In the genomic region with DNA sequence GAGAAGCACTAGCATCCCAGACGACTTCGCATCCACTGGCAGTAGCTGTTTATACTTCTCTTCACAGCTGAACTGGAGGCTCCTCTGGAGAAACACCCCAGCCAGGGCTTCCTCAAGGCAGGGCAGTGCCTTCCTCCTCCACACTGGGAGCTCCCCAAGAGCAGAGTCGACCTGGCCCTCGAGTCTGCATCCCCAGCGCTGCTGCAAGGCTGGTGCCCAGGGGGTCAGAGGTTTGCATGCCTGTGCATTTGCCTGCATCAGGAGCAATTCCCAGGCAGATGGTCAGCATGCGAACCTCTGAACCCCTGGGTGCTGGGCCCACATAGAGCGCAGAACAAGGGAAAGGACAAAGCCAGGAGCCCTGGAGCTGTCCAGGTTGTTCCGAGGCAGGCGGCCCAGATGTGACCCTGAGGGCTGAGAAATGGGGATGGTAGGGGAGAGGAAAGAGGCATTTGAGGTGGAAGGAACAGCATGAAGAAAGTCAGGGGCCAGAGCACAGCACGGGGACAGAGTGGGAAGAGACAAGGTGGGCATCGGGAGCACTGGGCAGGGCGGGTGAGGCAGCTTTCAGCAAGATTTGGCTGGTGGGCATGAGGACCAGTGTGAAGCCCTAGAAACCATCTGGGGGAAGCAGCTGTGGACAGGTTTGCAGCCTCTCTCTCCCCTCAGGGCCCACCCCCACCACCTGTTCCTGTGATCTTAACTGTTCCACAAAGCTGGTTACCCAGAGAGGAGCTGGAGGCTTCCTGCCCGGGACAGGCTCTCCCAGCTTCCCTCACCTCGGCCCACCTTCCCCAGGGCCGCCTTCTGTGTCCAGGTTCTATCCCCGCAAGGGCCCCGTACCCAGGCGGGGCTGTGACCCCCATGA, we compare ENCODE assay signal across 19 cellular contexts. TPM values are rescaled to one million over a fixed set of nuclear protein-coding genes. Genes with fewer than 3 reads are reported as not detected.
"Had no signal": no experiment of that assay in that cellular context is flagged by ENCODE, and none has a peak within 500 bp of the region (broad histone marks: within the 10 kb centered on the region; RNA-seq: fewer than 3 reads in every experiment).

No MANE protein-coding gene starts in this region.

- H3K27me3 ChIP-seq: brain microvascular endothelial cell, thyroid gland, uterus had no signal

- H3K4me3 ChIP-seq: heart left ventricle, thyroid gland, uterus had no signal

- H3K27ac ChIP-seq: brain microvascular endothelial cell, heart left ventricle, thyroid gland, uterus had no signal

- H3K36me3 ChIP-seq: brain microvascular endothelial cell, heart left ventricle, thyroid gland, uterus had no signal

- H3K9me3 ChIP-seq: heart left ventricle, thyroid gland, uterus had no signal

- DNase-seq: activated CD4-positive, alpha-beta T cell treated with anti-CD3 and anti-CD28 coated beads, Interleukin-2, amount 50 U/mL, for 1 hour; activated naive CD8-positive, alpha-beta T cell treated with anti-CD3 and anti-CD28 coated beads, Interleukin-2, amount 10 ng/mL, durations not matched to agents 7 days and 5 days; brain microvascular endothelial cell; cerebellar nuclear complex; heart left ventricle; left colon; naive thymus-derived CD4-positive, alpha-beta T cell; stimulated activated CD4-positive, alpha-beta T cell treated with anti-CD3 and anti-CD28 coated beads, Interleukin-2, amount 100 ng/mL, for 48 hours; thyroid gland; uterus had no signal

- H3K4me1 ChIP-seq: thyroid gland, uterus had no signal

- ATAC-seq: activated CD4-positive, CD25-positive, alpha-beta regulatory T cell treated with anti-CD3 and anti-CD28 coated beads, Interleukin-2, amount 50 U/mL, for 24 hours; heart left ventricle; left colon; naive thymus-derived CD4-positive, alpha-beta T cell; stimulated activated memory B cell treated with anti-CD40 and anti-IgM and Interleukin-4, amounts not matched to agents 10 μg/mL and 1 μg/mL and 100 μg/mL, for 72 hours had no signal

RNA-seq across cellular contexts. Expression of a gene that starts 6.4 kb away (rescaled TPM):
- total RNA-seq: activated CD8-positive, alpha-beta memory T cell treated with anti-CD3 and anti-CD28 coated beads for 36 hours; activated T-helper 1 cell treated with anti-CD3 and anti-CD28 coated beads, Interleukin-12 subunit alpha, Interleukin-12 subunit beta, Interleukin-2, Interleukin-4 antibody, amounts not matched to agents 30 ng/mL and 10 ng/mL and 1 ng/mL, durations not matched to agents 14 hours and 24 hours and 36 hours; epithelial cell of proximal tubule; lung microvascular endothelial cell; renal cortical epithelial cell had no signal

RNA-seq across cellular contexts. Expression of a gene that starts 19.0 kb away (rescaled TPM):
- total RNA-seq: activated CD8-positive, alpha-beta memory T cell treated with anti-CD3 and anti-CD28 coated beads for 36 hours; activated naive CD8-positive, alpha-beta T cell treated with anti-CD3 and anti-CD28 coated beads, Interleukin-2, amount 10 ng/mL, durations not matched to agents 7 days and 5 days; activated T-helper 1 cell treated with anti-CD3 and anti-CD28 coated beads, Interleukin-12 subunit alpha, Interleukin-12 subunit beta, Interleukin-2, Interleukin-4 antibody, amounts not matched to agents 30 ng/mL and 10 ng/mL and 1 ng/mL, durations not matched to agents 14 hours and 24 hours and 36 hours; epithelial cell of proximal tubule; frontal cortex; heart left ventricle; left colon; lung microvascular endothelial cell; mononuclear cell; naive thymus-derived CD4-positive, alpha-beta T cell; renal cortical epithelial cell; thyroid gland; uterus had no signal
- polyA plus RNA-seq: heart left ventricle; naive thymus-derived CD4-positive, alpha-beta T cell had no signal

RNA-seq across cellular contexts. Expression of a gene that starts 21.9 kb away (rescaled TPM):
- total RNA-seq: activated CD8-positive, alpha-beta memory T cell treated with anti-CD3 and anti-CD28 coated beads for 36 hours; activated naive CD8-positive, alpha-beta T cell treated with anti-CD3 and anti-CD28 coated beads, Interleukin-2, amount 10 ng/mL, durations not matched to agents 7 days and 5 days; activated T-helper 1 cell treated with anti-CD3 and anti-CD28 coated beads, Interleukin-12 subunit alpha, Interleukin-12 subunit beta, Interleukin-2, Interleukin-4 antibody, amounts not matched to agents 30 ng/mL and 10 ng/mL and 1 ng/mL, durations not matched to agents 14 hours and 24 hours and 36 hours; epithelial cell of proximal tubule; lung microvascular endothelial cell; renal cortical epithelial cell; thyroid gland had no signal
- polyA plus RNA-seq: naive thymus-derived CD4-positive, alpha-beta T cell had no signal

RNA-seq across cellular contexts. Expression of a gene that starts 39.6 kb away (rescaled TPM):
- total RNA-seq: activated CD8-positive, alpha-beta memory T cell treated with anti-CD3 and anti-CD28 coated beads for 36 hours; activated T-helper 1 cell treated with anti-CD3 and anti-CD28 coated beads, Interleukin-12 subunit alpha, Interleukin-12 subunit beta, Interleukin-2, Interleukin-4 antibody, amounts not matched to agents 30 ng/mL and 10 ng/mL and 1 ng/mL, durations not matched to agents 14 hours and 24 hours and 36 hours had no signal

RNA-seq across cellular contexts. Expression of a gene that starts 48.6 kb away (rescaled TPM):
- total RNA-seq: activated CD8-positive, alpha-beta memory T cell treated with anti-CD3 and anti-CD28 coated beads for 36 hours; activated naive CD8-positive, alpha-beta T cell treated with anti-CD3 and anti-CD28 coated beads, Interleukin-2, amount 10 ng/mL, durations not matched to agents 7 days and 5 days; activated T-helper 1 cell treated with anti-CD3 and anti-CD28 coated beads, Interleukin-12 subunit alpha, Interleukin-12 subunit beta, Interleukin-2, Interleukin-4 antibody, amounts not matched to agents 30 ng/mL and 10 ng/mL and 1 ng/mL, durations not matched to agents 14 hours and 24 hours and 36 hours; epithelial cell of proximal tubule; frontal cortex; heart left ventricle; left colon; lung microvascular endothelial cell; mononuclear cell; naive thymus-derived CD4-positive, alpha-beta T cell; renal cortical epithelial cell; thyroid gland; uterus had no signal
- polyA plus RNA-seq: heart left ventricle; naive thymus-derived CD4-positive, alpha-beta T cell had no signal
